Comparison of ENCODE assay signal across 9 cellular contexts in genomic region chr5:9653811-9654210, GRCh38. TPM values are rescaled to one million over a fixed set of nuclear protein-coding genes. Genes with fewer than 3 reads are reported as not detected.
A peak's percentile ranks its signal among the peaks of the same experiment; 100 is the strongest.
DNase-seq lines count a peak whose midpoint lies in the region; ATAC-seq and TF ChIP-seq lines count a peak whose summit lies in the region.
"Had no signal": no experiment of that assay in that cellular context is flagged by ENCODE, and none has a peak within 500 bp of the region (broad histone marks: within the 10 kb centered on the region; RNA-seq: fewer than 3 reads in every experiment).

No MANE protein-coding gene starts in this region.

- no peak for DNase-seq in SK-N-SH
- peak; percentile 91 for DNase-seq in dedifferentiated amniotic fluid mesenchymal stem cell (ENCODE audit: extremely low spot score)
- peak; percentile 43 for DNase-seq in stomach
- DNase-seq in substantia nigra (lab: John Stamatoyannopoulos, UW): no peak
- DNase-seq in uterus: no peak
- no peak for DNase-seq in DMS 273 (lab: John Stamatoyannopoulos, UW; ENCODE audit: unreplicated experiment)

- H3K27ac ChIP-seq in SK-N-SH (ENCODE audit: low read depth in 2 of 2, low read length in 1 of 2) (no peak overlapping the region), stomach (no peak overlapping the region), substantia nigra (ENCODE audit: low read depth, low read length, poor library complexity, severe bottlenecking) (no peak overlapping the region), uterus (no peak overlapping the region)
- H3K27ac ChIP-seq: BLaER1 had no signal

- H3K36me3 ChIP-seq in SK-N-SH (replicated peaks in 1 of 2; ENCODE audit: control insufficient read depth in 1 of 2, insufficient read depth in 2 of 2, low read length in 1 of 2): no peaks in the 10 kb centered on the region
- no peaks in the 10 kb centered on the region for H3K36me3 ChIP-seq in stomach
- H3K36me3 ChIP-seq in uterus: no peaks in the 10 kb centered on the region
- H3K36me3 ChIP-seq: BLaER1 had no signal

- no peaks in the 10 kb centered on the region for H3K27me3 ChIP-seq in SK-N-SH (ENCODE audit: insufficient read depth)
- H3K27me3 ChIP-seq in stomach: no peaks in the 10 kb centered on the region
- H3K27me3 ChIP-seq in uterus: no peaks in the 10 kb centered on the region
- H3K27me3 ChIP-seq: BLaER1 had no signal

- no peaks in the 10 kb centered on the region for H3K9me3 ChIP-seq in SK-N-SH
- no peaks in the 10 kb centered on the region for H3K9me3 ChIP-seq in stomach
- H3K9me3 ChIP-seq in uterus: no peaks in the 10 kb centered on the region
- H3K9me3 ChIP-seq: BLaER1 had no signal

- H3K9ac ChIP-seq in SK-N-SH: no peak overlapping the region
- H3K9ac ChIP-seq: BLaER1 had no signal

- no peaks in the 10 kb centered on the region for H3K79me2 ChIP-seq in SK-N-SH (ENCODE audit: insufficient read depth)

- H3K4me3 ChIP-seq in SK-N-SH (ENCODE audit: low read depth in 2 of 2, low read length in 1 of 2): no peak overlapping the region
- H3K4me3 ChIP-seq in stomach: no peak overlapping the region
- H3K4me3 ChIP-seq in uterus: no peak overlapping the region
- H3K4me3 ChIP-seq: BLaER1 had no signal

- TF ChIP-seq POLR2A in stomach (IDR thresholded peaks at IDR 0.05): no peak
- no peak for TF ChIP-seq POLR2A in uterus (IDR thresholded peaks at IDR 0.05)

- H4K20me1 ChIP-seq in SK-N-SH (ENCODE audit: insufficient read depth): no peaks in the 10 kb centered on the region
- H4K20me1 ChIP-seq: BLaER1 had no signal

- H3K4me2 ChIP-seq in SK-N-SH: no peak overlapping the region
- H3K4me2 ChIP-seq: BLaER1 had no signal

- H3F3A ChIP-seq in SK-N-SH (replicated peaks; ENCODE audit: insufficient read depth): no peaks in the 10 kb centered on the region

- intact Hi-C loops in stomach (cut with DNase I; ENCODE audit: low total_unique reads) (no loop called here), uterus (cut with DNase I; ENCODE audit: low total_unique reads) (no loop called here)

- POLR2A ChIA-PET in SK-N-SH (lab: Yijun Ruan, JAX): no interaction called here

- 19% methylated on average over 2 of the region's 2 CpGs for WGBS in SK-N-SH (ENCODE audit: low lambda C conversion rate)
- WGBS in stomach, 5 donors: 10 to 32% (median 25%) methylated on average over 2 of the region's 2 CpGs

- ATAC-seq in SK-N-SH treated with all-trans-retinoic acid at 6 μM for 48 hours: peak; percentile 87
- peak; percentile 91 for ATAC-seq in HG03280 (IDR thresholded peaks at IDR 0.05; ENCODE audit: unreplicated experiment)

- no peak for TF ChIP-seq RAD21 in SK-N-SH (IDR thresholded peaks at IDR 0.05; ENCODE audit: low read length)

- TF ChIP-seq CTCF in SK-N-SH (IDR thresholded peaks at IDR 0.05) (no peak), stomach (IDR thresholded peaks at IDR 0.05) (no peak), uterus (IDR thresholded peaks at IDR 0.05) (no peak)

- CTCF ChIA-PET in SK-N-SH (lab: Yijun Ruan, JAX): interaction anchor here (1.4 kb wide), 1 partner anchor 12 kb away, joined by 5 read pairs; no protein-coding TSS in a partner anchor

- H3K4me1 ChIP-seq in SK-N-SH (ENCODE audit: control insufficient read depth in 1 of 2, insufficient read depth in 2 of 2, low read depth in 1 of 2, low read length in 1 of 2) (no peaks in the 10 kb centered on the region), stomach (no peaks in the 10 kb centered on the region), uterus (no peaks in the 10 kb centered on the region)
- H3K4me1 ChIP-seq: BLaER1 had no signal

- no peaks in the 10 kb centered on the region for H3K9me2 ChIP-seq in SK-N-SH

- no peak overlapping the region for H2AFZ ChIP-seq in SK-N-SH (ENCODE audit: low read depth)

- TF ChIP-seq EP300 in SK-N-SH (IDR thresholded peaks at IDR 0.05; ENCODE audit: borderline replicate concordance in 1 of 2, low read depth in 1 of 2, low read length in 1 of 2): no peak
- TF ChIP-seq EP300 in stomach (IDR thresholded peaks at IDR 0.05): no peak

TF ChIP-seq in SK-N-SH treated with all-trans-retinoic acid at 6 μM for 48 hours, 23 proteins besides CTCF, POLR2A, EP300 and RAD21:
- TF ChIP-seq ISL1 (CRISPR knock-in tag; IDR thresholded peaks at IDR 0.05): peak; percentile 78
- TF ChIP-seq ZC3H10 (CRISPR knock-in tag; IDR thresholded peaks at IDR 0.05): no peak
- no peak for TF ChIP-seq ZFP30 (CRISPR knock-in tag; IDR thresholded peaks at IDR 0.05)
- no peak for TF ChIP-seq BACH2 (CRISPR knock-in tag; IDR thresholded peaks at IDR 0.05; ENCODE audit: borderline replicate concordance)

TF ChIP-seq in SK-N-SH, 30 proteins besides CTCF, POLR2A, EP300 and RAD21:
- TF ChIP-seq POLR2AphosphoS5 (IDR thresholded peaks at IDR 0.05; ENCODE audit: low read depth, low read length) (no peak), MEF2A (IDR thresholded peaks at IDR 0.05; ENCODE audit: borderline replicate concordance, low read depth) (no peak), CHD2 (IDR thresholded peaks at IDR 0.05; ENCODE audit: low read length, partially characterized antibody) (no peak), TCF12 (IDR thresholded peaks at IDR 0.05) (no peak)

RNA-seq across cellular contexts. Expression of gene TAS2R1, which starts 23.7 kb away (rescaled TPM):
- polyA plus RNA-seq in SK-N-SH (2012; rRNA removed) (not detected in 2 replicates), stomach (not detected)
- not detected in 2 replicates for polyA plus RNA-seq in SK-N-SH (2012; cell fraction: cytosol; rRNA removed)
- polyA plus RNA-seq in SK-N-SH (2012; cell fraction: nucleus; rRNA removed): not detected in 2 replicates
- total RNA-seq in stomach (not detected), uterus (not detected)

Comparison
In these comparisons a context has a peak if more than half of its experiments do, and no peak if none do; other contexts are left out.
1. DNase-seq: peak in dedifferentiated amniotic fluid mesenchymal stem cell (single experiment) and stomach (single experiment); none in SK-N-SH (single experiment), substantia nigra (0 of 49), uterus (0 of 2) and DMS 273 (single experiment).